Comparison of ENCODE assay signal across 8 cellular contexts in genomic region chr19:49637865-49638350, GRCh38. TPM values are rescaled to one million over a fixed set of nuclear protein-coding genes. Genes with fewer than 3 reads are reported as not detected.
DNase-seq lines count a peak whose midpoint lies in the region; ATAC-seq and TF ChIP-seq lines count a peak whose summit lies in the region.

No MANE protein-coding gene starts in this region.

- peak overlapping the region; percentile 75 for H3K56ac ChIP-seq in mesendoderm (ENCODE audit: low read length)

- TF ChIP-seq POLR2A in Peyer's patch (IDR thresholded peaks at IDR 0.05), result peak in 1 of 2 donors; percentile 76

- H3K23ac ChIP-seq in mesendoderm (ENCODE audit: low read length), result no peak overlapping the region

- peak overlapping the region in 1 of 2 donors; percentile 59 for H3K27ac Mint-ChIP-seq in effector memory CD8-positive, alpha-beta T cell

- no peaks in the 10 kb centered on the region for H3K9me3 Mint-ChIP-seq in effector memory CD8-positive, alpha-beta T cell

- peak; percentile 47 for DNase-seq in GM04503 (ENCODE audit: low read depth)
- DNase-seq in Peyer's patch, result peak in 2 of 3 donors; percentile 90 to 92
- no peak for DNase-seq in effector memory CD8-positive, alpha-beta T cell
- DNase-seq in mesendoderm, result peak; percentile 70
- DNase-seq in stimulated activated naive CD4-positive, alpha-beta T cell treated with Interleukin-2 at 50 U/mL for 16 hours (lab: John Stamatoyannopoulos, UW), result no peak

- peaks cover 38 to 39% of the 10 kb centered on the region in 2 donors for H3K4me1 Mint-ChIP-seq in effector memory CD8-positive, alpha-beta T cell (ENCODE audit: low read depth in 2 of 2)

- no peak overlapping the region for H2BK5ac ChIP-seq in mesendoderm (ENCODE audit: low read length)

- no peak overlapping the region for H4K8ac ChIP-seq in mesendoderm (ENCODE audit: low read depth, low read length)

- H3K4ac ChIP-seq in mesendoderm (ENCODE audit: low read depth, low read length), result peak overlapping the region; percentile 83

- H3K36me3 ChIP-seq in Peyer's patch, result no peaks in the 10 kb centered on the region
- no peaks in the 10 kb centered on the region for H3K36me3 ChIP-seq in mesendoderm (ENCODE audit: control insufficient read depth, insufficient read depth, low read length)

- H3K27me3 ChIP-seq in Peyer's patch (no peaks in the 10 kb centered on the region), mesendoderm (ENCODE audit: insufficient read depth, low read length, poor library complexity) (no peaks in the 10 kb centered on the region)

- H3K9me3 ChIP-seq in Peyer's patch, result no peaks in the 10 kb centered on the region

- peak overlapping the region; percentile 97 to 99 for H3K4me3 Mint-ChIP-seq in effector memory CD8-positive, alpha-beta T cell

- peaks cover 7% of the 10 kb centered on the region for H3K79me2 ChIP-seq in mesendoderm (ENCODE audit: control insufficient read depth, insufficient read depth, low read length)

- H2AK5ac ChIP-seq in mesendoderm (ENCODE audit: low read length), result no peak overlapping the region

- H2BK120ac ChIP-seq in mesendoderm (ENCODE audit: low read depth, low read length), result peak overlapping the region; percentile 47

- peak overlapping the region; percentile 6 for H3K4me2 ChIP-seq in mesendoderm (ENCODE audit: low read length)

- H3K9ac ChIP-seq in mesendoderm (ENCODE audit: low read length), result peak overlapping the region; percentile 37

- no CpG with 5 or more reads among the region's 12 CpGs for WGBS in mesendoderm (ENCODE audit: extremely low coverage, insufficient coverage, low lambda C conversion rate)

- H3K27ac ChIP-seq in Peyer's patch, result peak overlapping the region; percentile 61 to 98 (median 96)
- no peak overlapping the region for H3K27ac ChIP-seq in mesendoderm (ENCODE audit: low read depth, low read length)

- H3K27me3 Mint-ChIP-seq in effector memory CD8-positive, alpha-beta T cell, result no peaks in the 10 kb centered on the region

- H3K4me3 ChIP-seq in Peyer's patch, result peak overlapping the region; percentile 1 to 87 (median 44)
- H3K4me3 ChIP-seq in mesendoderm (ENCODE audit: low read length), result no peak overlapping the region

- peaks cover 4% of the 10 kb centered on the region for H3K79me1 ChIP-seq in mesendoderm (ENCODE audit: low read length)

- H2BK15ac ChIP-seq in mesendoderm (replicated peaks; ENCODE audit: low read depth), result peak overlapping the region; percentile 41

- ATAC-seq in effector memory CD8-positive, alpha-beta T cell (replicated peaks), result no peak
- ATAC-seq in GM21515 (IDR thresholded peaks at IDR 0.05; ENCODE audit: unreplicated experiment) (no peak), GM18511 (IDR thresholded peaks at IDR 0.05; ENCODE audit: unreplicated experiment) (no peak), HG03025 (IDR thresholded peaks at IDR 0.05; ENCODE audit: low FRiP score, unreplicated experiment) (no peak)

- peaks cover 0 to 23% (median 0%) of the 10 kb centered on the region in 4 donors for H3K4me1 ChIP-seq in Peyer's patch
- H3K4me1 ChIP-seq in mesendoderm (ENCODE audit: control insufficient read depth, low read depth, low read length), result peaks cover 2% of the 10 kb centered on the region

- no peak overlapping the region for H4K5ac ChIP-seq in mesendoderm (ENCODE audit: low read length)

- H3K36me3 Mint-ChIP-seq in effector memory CD8-positive, alpha-beta T cell (ENCODE audit: insufficient read depth), result peaks cover 27% of the 10 kb centered on the region

- peak overlapping the region; percentile 94 for H3K18ac ChIP-seq in mesendoderm (ENCODE audit: low read length)

- no peak for TF ChIP-seq CTCF in Peyer's patch (IDR thresholded peaks at IDR 0.05)

RNA-seq across cellular contexts. Expression of gene RRAS, which starts 2.0 kb away (rescaled TPM):
- 10 to 100 TPM; 17.2 to 48.0 (median 32.4) TPM for total RNA-seq in Peyer's patch
- 7.3 TPM for polyA plus RNA-seq in mesendoderm (2013, experiment 1 of 2)
- 8.4 TPM for polyA plus RNA-seq in mesendoderm (2013, experiment 2 of 2)

RNA-seq across cellular contexts. Expression of gene SCAF1, which starts 4.1 kb away (rescaled TPM):
- 10 to 100 TPM; 25.2 to 49.8 (median 44.0) TPM for total RNA-seq in Peyer's patch
- 42.4 TPM for polyA plus RNA-seq in mesendoderm (2013, experiment 1 of 2)
- polyA plus RNA-seq in mesendoderm (2013, experiment 2 of 2), result 44.6 TPM

RNA-seq across cellular contexts. Expression of gene IRF3, which starts 27.7 kb away (rescaled TPM):
- total RNA-seq in Peyer's patch, result 100 to 1,000 TPM in 3 of 4 donors, 10 to 100 TPM in 1; 98.6 to 131 (median 120) TPM
- polyA plus RNA-seq in mesendoderm (2013, experiment 1 of 2), result 94.1 TPM
- 90.7 TPM for polyA plus RNA-seq in mesendoderm (2013, experiment 2 of 2)

RNA-seq across cellular contexts. Expression of gene BCL2L12, which starts 27.8 kb away (rescaled TPM):
- total RNA-seq in Peyer's patch, result 10 to 100 TPM in 3 of 4 donors, 1 to 10 TPM in 1; 5.3 to 28.9 (median 12.2) TPM
- 151 TPM for polyA plus RNA-seq in mesendoderm (2013, experiment 1 of 2)
- 154 TPM for polyA plus RNA-seq in mesendoderm (2013, experiment 2 of 2)

RNA-seq across cellular contexts. Expression of gene PRMT1, which starts 39.2 kb away (rescaled TPM):
- 100 to 1,000 TPM in 1 of 4 donors, 10 to 100 TPM in 3; 46.9 to 185 (median 80.0) TPM for total RNA-seq in Peyer's patch
- polyA plus RNA-seq in mesendoderm (2013, experiment 1 of 2), result 427 TPM
- 426 TPM for polyA plus RNA-seq in mesendoderm (2013, experiment 2 of 2)

Comparison
In these comparisons a context has a peak if more than half of its experiments do, and no peak if none do; other contexts are left out.
1. DNase-seq: peak in GM04503 (single experiment), Peyer's patch (2 of 3) and mesendoderm (single experiment); none in effector memory CD8-positive, alpha-beta T cell (0 of 3) and stimulated activated naive CD4-positive, alpha-beta T cell treated with Interleukin-2 at 50 U/mL for 16 hours (single experiment).